In genomic region chr2:218953366-218953954, GRCh38 we compare ENCODE assay signal across 28 cellular contexts. TPM values are rescaled to one million over a fixed set of nuclear protein-coding genes. Genes with fewer than 3 reads are reported as not detected.
DNase-seq lines count a peak whose midpoint lies in the region; ATAC-seq, FAIRE-seq and TF ChIP-seq lines count a peak whose summit lies in the region.
"Had no signal": no experiment of that assay in that cellular context is flagged by ENCODE, and none has a peak within 500 bp of the region (broad histone marks: within the 10 kb centered on the region; RNA-seq: fewer than 3 reads in every experiment).

No MANE protein-coding gene starts in this region.

- 30% methylated on average over 4 of the region's 18 CpGs for WGBS in HepG2 (ENCODE audit: low lambda C conversion rate)
- 64 to 72% (median 67%) methylated on average over 18 of the region's 18 CpGs for WGBS in small intestine, 3 donors

- H3K4me3 ChIP-seq in GM23338: no peak overlapping the region
- H3K4me3 ChIP-seq in astrocyte of the spinal cord (ENCODE audit: low read depth, low read length): no peak overlapping the region
- H3K4me3 ChIP-seq in HepG2 (replicated peaks in 1 of 3; ENCODE audit: insufficient read depth in 1 of 3, low read depth in 2 of 3, low read length in 3 of 3): no peak overlapping the region
- H3K4me3 ChIP-seq in small intestine (ENCODE audit: low read depth in 1 of 2, low read length in 2 of 2): no peak overlapping the region
- H3K4me3 ChIP-seq: left ventricle myocardium inferior, mucosa of descending colon had no signal

- H3K4me1 Mint-ChIP-seq in GM23338: no peaks in the 10 kb centered on the region; the same call in 2 of the 3 replicates
- H3K4me1 Mint-ChIP-seq: activated CD4-positive, alpha-beta memory T cell treated with anti-CD3 and anti-CD28 coated beads, Interleukin-2, amount 10 ng/mL, durations not matched to agents 7 days and 5 days; activated naive CD8-positive, alpha-beta T cell treated with anti-CD3 and anti-CD28 coated beads for 36 hours had no signal

- no peak overlapping the region for H3K4me2 ChIP-seq in GM23338
- no peak overlapping the region for H3K4me2 ChIP-seq in HepG2 (ENCODE audit: low read depth, low read length)

- H3K79me2 ChIP-seq in GM23338 (replicated peaks; ENCODE audit: insufficient read depth) (no peaks in the 10 kb centered on the region), HepG2 (ENCODE audit: insufficient read depth, low read length) (no peaks in the 10 kb centered on the region)

- no peak overlapping the region for H3K27ac ChIP-seq in C4-2B
- H3K27ac ChIP-seq in GM23338 (ENCODE audit: low read depth): no peak overlapping the region
- H3K27ac ChIP-seq in HepG2 (ENCODE audit: extremely low read length, insufficient read depth, low read length): no peak overlapping the region
- H3K27ac ChIP-seq in small intestine (ENCODE audit: low read depth in 1 of 2, low read length in 1 of 2): no peak overlapping the region
- H3K27ac ChIP-seq: epithelial cell of prostate, left ventricle myocardium inferior had no signal

- in situ Hi-C loops in astrocyte of the spinal cord (cut with HindIII; ENCODE audit: low sequenced_read_pairs): no loop called here
- in situ Hi-C loops in HepG2 (cut with HindIII; ENCODE audit: extremely low pct_ligation_motif_present, low pct_unique_long_range_greater_than_20kb): no loop called here

- DNase-seq in GM23338 (ENCODE audit: low spot score) (peak; percentile 74), astrocyte of the spinal cord (ENCODE audit: low read depth, low spot score) (no peak), HepG2 (ENCODE audit: low spot score) (no peak), small intestine (no peak), NCI-H1048 (lab: John Stamatoyannopoulos, UW) (no peak), left colon (no peak)
- no peak for DNase-seq in NK-92 treated with Interleukin-12 subunit alpha and Interleukin-12 subunit beta, amount 100 ng/mL, for 24 hours (lab: John Stamatoyannopoulos, UW)
- DNase-seq: activated CD4-positive, alpha-beta memory T cell treated with anti-CD3 and anti-CD28 coated beads, Interleukin-2, amount 10 ng/mL, durations not matched to agents 7 days and 5 days; activated naive CD8-positive, alpha-beta T cell treated with anti-CD3 and anti-CD28 coated beads for 36 hours; activated T-cell treated with anti-CD3 and anti-CD28 coated beads, Interleukin-2, amount 50 U/mL, for 72 hours; CD8-positive, alpha-beta memory T cell; dermis blood vessel endothelial cell; EL; left ventricle myocardium inferior; mucosa of descending colon; NCI-H2081; NCI-H524; nucleus accumbens; SHP77 treated with DMSO at 0.1 percent for 48 hours; stimulated activated CD4-positive, alpha-beta T cell treated with anti-CD3 and anti-CD28 coated beads, Interleukin-2, amount 100 ng/mL, for 24 hours had no signal

- H3K9ac ChIP-seq in HepG2 (ENCODE audit: insufficient read depth, low read depth, low read length): no peak overlapping the region

- TF ChIP-seq CTCF in C4-2B (conservative IDR thresholded peaks at IDR 0.05) (peak; percentile 27), GM23338 (conservative IDR thresholded peaks at IDR 0.05; ENCODE audit: low read depth in 2 of 2) (peak; percentile 54 to 76), astrocyte of the spinal cord (IDR thresholded peaks at IDR 0.05; ENCODE audit: low read depth, low read length) (peak; percentile 8), HepG2 (CRISPR knock-in tag; IDR thresholded peaks at IDR 0.05) (peak; percentile 54)

- intact Hi-C loops in HepG2 (cut with micrococcal nuclease; ENCODE audit: unreplicated experiment) (loop anchor here (10.0 kb wide), 1 partner anchor 89 kb away; no protein-coding TSS in a partner anchor), left colon (cut with DNase I, micrococcal nuclease) (no loop called here)

- no peaks in the 10 kb centered on the region for H3K9me3 Mint-ChIP-seq in GM23338
- H3K9me3 Mint-ChIP-seq: activated CD4-positive, alpha-beta memory T cell treated with anti-CD3 and anti-CD28 coated beads, Interleukin-2, amount 10 ng/mL, durations not matched to agents 7 days and 5 days; activated naive CD8-positive, alpha-beta T cell treated with anti-CD3 and anti-CD28 coated beads for 36 hours; activated T-cell treated with anti-CD3 and anti-CD28 coated beads, Interleukin-2, amount 50 U/mL, for 72 hours; stimulated activated naive CD8-positive, alpha-beta T cell treated with anti-CD3 and anti-CD28 coated beads, Interleukin-15, Interleukin-2, amounts not matched to agents 100 ng/mL and 50 ng/mL, for 24 hours; T-helper 1 cell treated with Interleukin-12 subunit alpha and Interleukin-12 subunit beta and Interleukin-4 antibody, amounts not matched to agents 30 μg/mL and 1 μg/mL, for 36 hours had no signal

- no peaks in the 10 kb centered on the region for H3K36me3 ChIP-seq in GM23338 (ENCODE audit: insufficient read depth)
- H3K36me3 ChIP-seq in HepG2 (replicated peaks in 1 of 2; ENCODE audit: control insufficient read depth in 1 of 2, insufficient read depth in 2 of 2, low read length in 2 of 2): no peaks in the 10 kb centered on the region
- H3K36me3 ChIP-seq in small intestine (ENCODE audit: control insufficient read depth in 2 of 2, insufficient read depth in 2 of 2, low read length in 2 of 2): no peaks in the 10 kb centered on the region
- H3K36me3 ChIP-seq: left ventricle myocardium inferior had no signal

- no peak overlapping the region for H3K4me3 Mint-ChIP-seq in GM23338
- H3K4me3 Mint-ChIP-seq: activated CD4-positive, alpha-beta memory T cell treated with anti-CD3 and anti-CD28 coated beads, Interleukin-2, amount 10 ng/mL, durations not matched to agents 7 days and 5 days; activated naive CD8-positive, alpha-beta T cell treated with anti-CD3 and anti-CD28 coated beads for 36 hours; activated T-cell treated with anti-CD3 and anti-CD28 coated beads, Interleukin-2, amount 50 U/mL, for 72 hours; brain; CD8-positive, alpha-beta memory T cell; stimulated activated naive CD8-positive, alpha-beta T cell treated with anti-CD3 and anti-CD28 coated beads, Interleukin-15, Interleukin-2, amounts not matched to agents 100 ng/mL and 50 ng/mL, for 24 hours; T-helper 1 cell treated with Interleukin-12 subunit alpha and Interleukin-12 subunit beta and Interleukin-4 antibody, amounts not matched to agents 30 μg/mL and 1 μg/mL, for 36 hours had no signal

- POLR2A ChIA-PET in HepG2 (lab: Yijun Ruan, JAX): interaction anchor here (0.6 kb wide), 1 partner anchor 8 kb away, joined by 3 read pairs; no protein-coding TSS in a partner anchor

- CTCF ChIA-PET in HepG2 (lab: Yijun Ruan, JAX; ENCODE audit: low intra/inter-chr PET ratio, low total read pairs): no interaction called here

- H3K27me3 Mint-ChIP-seq in GM23338 (ENCODE audit: insufficient read depth, low read depth, poor library complexity): peaks cover 30% of the 10 kb centered on the region

- ATAC-seq in GM23338 (peak; percentile 89), HepG2 (peak; percentile 78), left colon (no peak)
- ATAC-seq: activated T-cell treated with anti-CD3 and anti-CD28 coated beads, Interleukin-2, amount 50 U/mL, for 72 hours; mucosa of descending colon had no signal

- H3K4me1 ChIP-seq in GM23338 (ENCODE audit: insufficient read depth) (no peaks in the 10 kb centered on the region), HepG2 (ENCODE audit: insufficient read depth, low read length) (no peaks in the 10 kb centered on the region), small intestine (ENCODE audit: control insufficient read depth in 2 of 2, insufficient read depth in 1 of 2, low read depth in 1 of 2, low read length in 1 of 2) (no peaks in the 10 kb centered on the region)
- H3K4me1 ChIP-seq: left ventricle myocardium inferior had no signal

- H2AFZ ChIP-seq in GM23338 (no peak overlapping the region), HepG2 (ENCODE audit: low read length) (no peak overlapping the region)

- H3K36me3 Mint-ChIP-seq in GM23338 (ENCODE audit: low read depth): no peaks in the 10 kb centered on the region
- H3K36me3 Mint-ChIP-seq: activated naive CD8-positive, alpha-beta T cell treated with anti-CD3 and anti-CD28 coated beads for 36 hours; CD8-positive, alpha-beta memory T cell had no signal

- 0 out of 2 replicates have a peak, but pooled peaks have one; percentile 10 for TF ChIP-seq RAD21 in HepG2 (CRISPR knock-in tag; IDR thresholded peaks at IDR 0.05)

- no peak for FAIRE-seq in HepG2 (lab: Jason Lieb, UNC)
- no peak for FAIRE-seq in small intestine (lab: Jason Lieb, UNC)
- FAIRE-seq: frontal cortex, GM12891 had no signal

- TF ChIP-seq POLR2A in HepG2 (IDR thresholded peaks at IDR 0.05; ENCODE audit: insufficient read depth in 1 of 2, low read depth in 2 of 2, low read length in 2 of 2): no peak

- H3K27ac Mint-ChIP-seq in GM23338: no peak overlapping the region
- H3K27ac Mint-ChIP-seq: activated CD4-positive, alpha-beta memory T cell treated with anti-CD3 and anti-CD28 coated beads, Interleukin-2, amount 10 ng/mL, durations not matched to agents 7 days and 5 days; activated naive CD8-positive, alpha-beta T cell treated with anti-CD3 and anti-CD28 coated beads for 36 hours; activated T-cell treated with anti-CD3 and anti-CD28 coated beads, Interleukin-2, amount 50 U/mL, for 72 hours; brain; CD8-positive, alpha-beta memory T cell; stimulated activated naive CD8-positive, alpha-beta T cell treated with anti-CD3 and anti-CD28 coated beads, Interleukin-15, Interleukin-2, amounts not matched to agents 100 ng/mL and 50 ng/mL, for 24 hours; T-helper 1 cell treated with Interleukin-12 subunit alpha and Interleukin-12 subunit beta and Interleukin-4 antibody, amounts not matched to agents 30 μg/mL and 1 μg/mL, for 36 hours had no signal

- no peaks in the 10 kb centered on the region for H3K9me2 ChIP-seq in GM23338 (ENCODE audit: insufficient read depth)

- H3K9me3 ChIP-seq in HepG2 (ENCODE audit: low read length) (no peaks in the 10 kb centered on the region), small intestine (ENCODE audit: control insufficient read depth, low read depth) (no peaks in the 10 kb centered on the region)
- H3K9me3 ChIP-seq: left ventricle myocardium inferior, mucosa of descending colon had no signal

- TF ChIP-seq EP300 in HepG2 (IDR thresholded peaks at IDR 0.05; ENCODE audit: low read depth in 2 of 2, low read length in 2 of 2) (no peak), HepG2 (CRISPR knock-in tag; IDR thresholded peaks at IDR 0.05; ENCODE audit: borderline replicate concordance) (no peak)

- H3F3A ChIP-seq in GM23338 (replicated peaks; ENCODE audit: low read depth): no peaks in the 10 kb centered on the region

- H3K27me3 ChIP-seq in GM23338 (ENCODE audit: insufficient read depth): peaks cover 40% of the 10 kb centered on the region
- H3K27me3 ChIP-seq in HepG2 (ENCODE audit: control insufficient read depth in 1 of 2, insufficient read depth in 2 of 2, low read length in 2 of 2): peaks cover 3 to 79% of the 10 kb centered on the region in 2 experiments
- H3K27me3 ChIP-seq in small intestine (ENCODE audit: control insufficient read depth in 2 of 2, insufficient read depth in 2 of 2, low read length in 2 of 2): peaks cover 0 to 6% of the 10 kb centered on the region in 2 donors

- H4K20me1 ChIP-seq in GM23338 (replicated peaks; ENCODE audit: insufficient read depth) (no peaks in the 10 kb centered on the region), HepG2 (ENCODE audit: insufficient read depth, low read length) (no peaks in the 10 kb centered on the region)

- no TSS peak for BruUV-seq in HepG2 (replicated peaks; lab: Mats Ljungman, UMichigan)

RNA-seq across cellular contexts. Expression of gene CDK5R2, which starts 6.0 kb away (rescaled TPM):
- total RNA-seq in GM23338 (2014; rRNA removed; shearing (Covaris generic)): 0.43 and 0.56 TPM in 2 replicates
- polyA plus RNA-seq in GM23338 (2016; fragmentation: Nextera tagmentation; extraction: Ambion mirVana) (0.19 TPM in 1 of 2 replicates, not detected in the other), HepG2 (2011; rRNA removed) (not detected in 2 replicates), small intestine (1 to 10 TPM in 1 of 3 donors, under 1 TPM in 1, not detected in 1; 0.22 to 1.4 TPM)
- total RNA-seq in HepG2 (2016; rRNA removed; fragmentation: Illumina TruSeq; extraction: Trizol) (not detected in 2 replicates), left colon (under 1 TPM; 0.22 to 0.37 TPM)
- total RNA-seq in HepG2 (2016; cell fraction: cytosol; rRNA removed; fragmentation: Illumina TruSeq; extraction: Trizol; ENCODE audit: low read depth): not detected in 2 replicates
- total RNA-seq in HepG2 (2016; cell fraction: insoluble cytoplasmic fraction; rRNA removed; fragmentation: Illumina TruSeq; extraction: Trizol): not detected in 2 replicates
- total RNA-seq in HepG2 (2016; cell fraction: membrane; rRNA removed; fragmentation: Illumina TruSeq; extraction: Trizol): not detected in 2 replicates
- not detected in 2 replicates for total RNA-seq in HepG2 (2016; cell fraction: nucleus; rRNA removed; fragmentation: Illumina TruSeq; extraction: Trizol)
- 0.03 and 0.04 TPM in 2 replicates for polyA plus RNA-seq in HepG2 (2011; cell fraction: cytosol; rRNA removed)
- not detected in 2 replicates for polyA plus RNA-seq in HepG2 (2011; cell fraction: nucleus; rRNA removed)
- polyA plus RNA-seq in HepG2 (2012): not detected in 2 replicates
- polyA plus RNA-seq in HepG2 (2016; cell fraction: cytosol; fragmentation: Illumina TruSeq; extraction: Trizol; ENCODE audit: low read depth): not detected in 2 replicates
- polyA plus RNA-seq in HepG2 (2016; cell fraction: insoluble cytoplasmic fraction; fragmentation: Illumina TruSeq; extraction: Trizol; ENCODE audit: low read depth): not detected in 2 replicates
- polyA plus RNA-seq in HepG2 (2016; cell fraction: membrane; fragmentation: Illumina TruSeq; extraction: Trizol; ENCODE audit: low read depth): 0.08 TPM in 1 of 2 replicates, not detected in the other
- not detected in 2 replicates for polyA plus RNA-seq in HepG2 (2016; cell fraction: nucleus; fragmentation: Illumina TruSeq; extraction: Trizol; ENCODE audit: insufficient read depth, low read depth)
- polyA minus RNA-seq in HepG2 (2011; rRNA and poly(A)+ RNA removed; ENCODE audit: low replicate concordance): 0.49 TPM in 1 of 2 replicates, not detected in the other
- polyA minus RNA-seq in HepG2 (2011; cell fraction: cytosol; rRNA and poly(A)+ RNA removed): not detected in 2 replicates
- polyA minus RNA-seq in HepG2 (2011; cell fraction: nucleus; rRNA and poly(A)+ RNA removed): not detected in 2 replicates
- total RNA-seq: activated CD4-positive, alpha-beta memory T cell treated with anti-CD3 and anti-CD28 coated beads, Interleukin-2, amount 10 ng/mL, durations not matched to agents 7 days and 5 days; activated naive CD8-positive, alpha-beta T cell treated with anti-CD3 and anti-CD28 coated beads for 36 hours; activated T-cell treated with anti-CD3 and anti-CD28 coated beads, Interleukin-2, amount 50 U/mL, for 72 hours; CD8-positive, alpha-beta memory T cell; dermis blood vessel endothelial cell; left ventricle myocardium inferior; ureter had no signal
- polyA plus RNA-seq: CD8-positive, alpha-beta memory T cell had no signal

RNA-seq across cellular contexts. Expression of gene FEV, which starts 31.5 kb away (rescaled TPM):
- total RNA-seq in GM23338 (2014; rRNA removed; shearing (Covaris generic)): not detected in 2 replicates
- not detected in 2 replicates for polyA plus RNA-seq in GM23338 (2016; fragmentation: Nextera tagmentation; extraction: Ambion mirVana)
- total RNA-seq in HepG2 (2016; rRNA removed; fragmentation: Illumina TruSeq; extraction: Trizol): not detected in 2 replicates
- not detected in 2 replicates for total RNA-seq in HepG2 (2016; cell fraction: cytosol; rRNA removed; fragmentation: Illumina TruSeq; extraction: Trizol; ENCODE audit: low read depth)
- not detected in 2 replicates for total RNA-seq in HepG2 (2016; cell fraction: insoluble cytoplasmic fraction; rRNA removed; fragmentation: Illumina TruSeq; extraction: Trizol)
- total RNA-seq in HepG2 (2016; cell fraction: membrane; rRNA removed; fragmentation: Illumina TruSeq; extraction: Trizol): not detected in 2 replicates
- not detected in 2 replicates for total RNA-seq in HepG2 (2016; cell fraction: nucleus; rRNA removed; fragmentation: Illumina TruSeq; extraction: Trizol)
- not detected in 2 replicates for polyA plus RNA-seq in HepG2 (2011; rRNA removed)
- not detected in 2 replicates for polyA plus RNA-seq in HepG2 (2011; cell fraction: cytosol; rRNA removed)
- polyA plus RNA-seq in HepG2 (2011; cell fraction: nucleus; rRNA removed): not detected in 2 replicates
- not detected in 2 replicates for polyA plus RNA-seq in HepG2 (2012)
- not detected in 2 replicates for polyA plus RNA-seq in HepG2 (2016; cell fraction: cytosol; fragmentation: Illumina TruSeq; extraction: Trizol; ENCODE audit: low read depth)
- not detected in 2 replicates for polyA plus RNA-seq in HepG2 (2016; cell fraction: insoluble cytoplasmic fraction; fragmentation: Illumina TruSeq; extraction: Trizol; ENCODE audit: low read depth)
- not detected in 2 replicates for polyA plus RNA-seq in HepG2 (2016; cell fraction: membrane; fragmentation: Illumina TruSeq; extraction: Trizol; ENCODE audit: low read depth)
- not detected in 2 replicates for polyA plus RNA-seq in HepG2 (2016; cell fraction: nucleus; fragmentation: Illumina TruSeq; extraction: Trizol; ENCODE audit: insufficient read depth, low read depth)
- polyA minus RNA-seq in HepG2 (2011; rRNA and poly(A)+ RNA removed; ENCODE audit: low replicate concordance): not detected in 2 replicates
- polyA minus RNA-seq in HepG2 (2011; cell fraction: cytosol; rRNA and poly(A)+ RNA removed): not detected in 2 replicates
- polyA minus RNA-seq in HepG2 (2011; cell fraction: nucleus; rRNA and poly(A)+ RNA removed): not detected in 2 replicates
- 1 to 10 TPM; 2.9 to 5.7 (median 3.1) TPM for polyA plus RNA-seq in small intestine
- 1 to 10 TPM; 3.9 to 4.8 TPM for total RNA-seq in left colon
- total RNA-seq: activated CD4-positive, alpha-beta memory T cell treated with anti-CD3 and anti-CD28 coated beads, Interleukin-2, amount 10 ng/mL, durations not matched to agents 7 days and 5 days; activated naive CD8-positive, alpha-beta T cell treated with anti-CD3 and anti-CD28 coated beads for 36 hours; activated T-cell treated with anti-CD3 and anti-CD28 coated beads, Interleukin-2, amount 50 U/mL, for 72 hours; CD8-positive, alpha-beta memory T cell; dermis blood vessel endothelial cell; frontal cortex; left ventricle myocardium inferior; ureter had no signal
- polyA plus RNA-seq: CD8-positive, alpha-beta memory T cell had no signal

RNA-seq across cellular contexts. Expression of gene CRYBA2, which starts 39.8 kb away (rescaled TPM):
- total RNA-seq in GM23338 (2014; rRNA removed; shearing (Covaris generic)): not detected in 2 replicates
- polyA plus RNA-seq in GM23338 (2016; fragmentation: Nextera tagmentation; extraction: Ambion mirVana) (not detected in 2 replicates), HepG2 (2011; rRNA removed) (not detected in 2 replicates), small intestine (1 to 10 TPM; 1.3 to 5.4 (median 3.8) TPM)
- total RNA-seq in HepG2 (2016; rRNA removed; fragmentation: Illumina TruSeq; extraction: Trizol) (not detected in 2 replicates), left colon (1 to 10 TPM; 4.1 to 6.9 TPM)
- not detected in 2 replicates for total RNA-seq in HepG2 (2016; cell fraction: cytosol; rRNA removed; fragmentation: Illumina TruSeq; extraction: Trizol; ENCODE audit: low read depth)
- not detected in 2 replicates for total RNA-seq in HepG2 (2016; cell fraction: insoluble cytoplasmic fraction; rRNA removed; fragmentation: Illumina TruSeq; extraction: Trizol)
- not detected in 2 replicates for total RNA-seq in HepG2 (2016; cell fraction: membrane; rRNA removed; fragmentation: Illumina TruSeq; extraction: Trizol)
- total RNA-seq in HepG2 (2016; cell fraction: nucleus; rRNA removed; fragmentation: Illumina TruSeq; extraction: Trizol): not detected in 2 replicates
- polyA plus RNA-seq in HepG2 (2011; cell fraction: cytosol; rRNA removed): not detected in 2 replicates
- not detected in 2 replicates for polyA plus RNA-seq in HepG2 (2011; cell fraction: nucleus; rRNA removed)
- not detected in 2 replicates for polyA plus RNA-seq in HepG2 (2012)
- polyA plus RNA-seq in HepG2 (2016; cell fraction: cytosol; fragmentation: Illumina TruSeq; extraction: Trizol; ENCODE audit: low read depth): not detected in 2 replicates
- not detected in 2 replicates for polyA plus RNA-seq in HepG2 (2016; cell fraction: insoluble cytoplasmic fraction; fragmentation: Illumina TruSeq; extraction: Trizol; ENCODE audit: low read depth)
- not detected in 2 replicates for polyA plus RNA-seq in HepG2 (2016; cell fraction: membrane; fragmentation: Illumina TruSeq; extraction: Trizol; ENCODE audit: low read depth)
- polyA plus RNA-seq in HepG2 (2016; cell fraction: nucleus; fragmentation: Illumina TruSeq; extraction: Trizol; ENCODE audit: insufficient read depth, low read depth): not detected in 2 replicates
- not detected in 2 replicates for polyA minus RNA-seq in HepG2 (2011; rRNA and poly(A)+ RNA removed; ENCODE audit: low replicate concordance)
- polyA minus RNA-seq in HepG2 (2011; cell fraction: cytosol; rRNA and poly(A)+ RNA removed): not detected in 2 replicates
- not detected in 2 replicates for polyA minus RNA-seq in HepG2 (2011; cell fraction: nucleus; rRNA and poly(A)+ RNA removed)
- total RNA-seq: activated CD4-positive, alpha-beta memory T cell treated with anti-CD3 and anti-CD28 coated beads, Interleukin-2, amount 10 ng/mL, durations not matched to agents 7 days and 5 days; activated naive CD8-positive, alpha-beta T cell treated with anti-CD3 and anti-CD28 coated beads for 36 hours; activated T-cell treated with anti-CD3 and anti-CD28 coated beads, Interleukin-2, amount 50 U/mL, for 72 hours; CD8-positive, alpha-beta memory T cell; dermis blood vessel endothelial cell; frontal cortex; left ventricle myocardium inferior; ureter had no signal
- polyA plus RNA-seq: CD8-positive, alpha-beta memory T cell had no signal

Comparison
In these comparisons a context has a peak if more than half of its experiments do, and no peak if none do; other contexts are left out.
1. CTCF ChIP-seq: peak in every context shown above with its lines; median percentile 65 in GM23338; 54 in HepG2; 27 in C4-2B; 8 in astrocyte of the spinal cord.